ENCODE assay signal across 9 cellular contexts in genomic region chr1:214658785-214659184, GRCh38. TPM values are rescaled to one million over a fixed set of nuclear protein-coding genes. Genes with fewer than 3 reads are reported as not detected.
DNase-seq lines count a peak whose midpoint lies in the region; ATAC-seq and TF ChIP-seq lines count a peak whose summit lies in the region.
"Had no signal": no experiment of that assay in that cellular context is flagged by ENCODE, and none has a peak within 500 bp of the region (broad histone marks: within the 10 kb centered on the region; RNA-seq: fewer than 3 reads in every experiment).

No MANE protein-coding gene starts in this region.

- intact Hi-C loops in thyroid gland (cut with DNase I): loop anchor here (10.0 kb wide), 2 partner anchors 486 to 866 kb away; no protein-coding TSS in a partner anchor

- no peaks in the 10 kb centered on the region for H3K27me3 Mint-ChIP-seq in T-helper 17 cell
- H3K27me3 Mint-ChIP-seq: activated naive CD8-positive, alpha-beta T cell treated with anti-CD3 and anti-CD28 coated beads, Interleukin-2, amount 10 ng/mL, durations not matched to agents 7 days and 5 days had no signal

- WGBS in thyroid gland, 2 donors: 73 to 79% methylated on average over 9 of the region's 9 CpGs

- H3K4me1 ChIP-seq in thyroid gland: no peaks in the 10 kb centered on the region

- peaks cover 7% of the 10 kb centered on the region for H3K4me1 Mint-ChIP-seq in T-helper 17 cell
- H3K4me1 Mint-ChIP-seq: activated naive CD8-positive, alpha-beta T cell treated with anti-CD3 and anti-CD28 coated beads, Interleukin-2, amount 10 ng/mL, durations not matched to agents 7 days and 5 days had no signal

- no peaks in the 10 kb centered on the region for H3K27me3 ChIP-seq in thyroid gland

- DNase-seq in SIG-M5 treated with dmso at 0.1 percent for 504 hours (lab: John Stamatoyannopoulos, UW; ENCODE audit: unreplicated experiment): peak; percentile 46
- no peak for DNase-seq in SIG-M5 (lab: John Stamatoyannopoulos, UW)
- DNase-seq in T-helper 17 cell: no peak
- DNase-seq in glomerular visceral epithelial cell (ENCODE audit: extremely low spot score): peak; percentile 18
- DNase-seq in thyroid gland: peak; percentile 26 to 30
- no peak for DNase-seq in NCI-H1930 (lab: John Stamatoyannopoulos, UW)
- DNase-seq: activated naive CD8-positive, alpha-beta T cell treated with anti-CD3 and anti-CD28 coated beads, Interleukin-2, amount 10 ng/mL, durations not matched to agents 7 days and 5 days had no signal

- peak overlapping the region; percentile 63 for H3K27ac Mint-ChIP-seq in T-helper 17 cell
- H3K27ac Mint-ChIP-seq: activated naive CD8-positive, alpha-beta T cell treated with anti-CD3 and anti-CD28 coated beads, Interleukin-2, amount 10 ng/mL, durations not matched to agents 7 days and 5 days had no signal

- no peak for TF ChIP-seq POLR2A in thyroid gland (IDR thresholded peaks at IDR 0.05)

- no peak overlapping the region for H3K27ac ChIP-seq in thyroid gland

- ATAC-seq in T-helper 17 cell: no peak
- ATAC-seq in HG03521 (IDR thresholded peaks at IDR 0.05; ENCODE audit: unreplicated experiment): no peak
- ATAC-seq in HG02885 (IDR thresholded peaks at IDR 0.05; ENCODE audit: poor library complexity, unreplicated experiment): no peak

- H3K4me3 Mint-ChIP-seq in T-helper 17 cell: no peak overlapping the region
- H3K4me3 Mint-ChIP-seq: activated naive CD8-positive, alpha-beta T cell treated with anti-CD3 and anti-CD28 coated beads, Interleukin-2, amount 10 ng/mL, durations not matched to agents 7 days and 5 days had no signal

- no peaks in the 10 kb centered on the region for H3K9me3 ChIP-seq in T-helper 17 cell (ENCODE audit: control insufficient read depth, low read length, poor library complexity, severe bottlenecking)
- H3K9me3 ChIP-seq in thyroid gland: no peaks in the 10 kb centered on the region

- peak in 4 of 6 experiments; percentile 30 to 62 (median 50) for TF ChIP-seq CTCF in thyroid gland (IDR thresholded peaks at IDR 0.05)

- no peaks in the 10 kb centered on the region for H3K36me3 Mint-ChIP-seq in T-helper 17 cell (ENCODE audit: low read depth)

- H3K4me3 ChIP-seq in thyroid gland (replicated peaks in 1 of 3): no peak overlapping the region

- no peaks in the 10 kb centered on the region for H3K36me3 ChIP-seq in thyroid gland

RNA-seq across cellular contexts. Expression of gene CENPF, which starts 55.8 kb away (rescaled TPM):
- total RNA-seq in T-helper 17 cell (1 to 10 TPM; 2.0 to 3.2 TPM), thyroid gland (1 to 10 TPM in 1 of 4 donors, under 1 TPM in 3; 0.27 to 1.0 (median 0.55) TPM)

Comparison
In these comparisons a context has a peak if more than half of its experiments do, and no peak if none do; other contexts are left out.
1. DNase-seq: peak in SIG-M5 treated with dmso at 0.1 percent for 504 hours (single experiment), glomerular visceral epithelial cell (single experiment) and thyroid gland (2 of 2); none in SIG-M5 (single experiment), T-helper 17 cell (0 of 3) and NCI-H1930 (0 of 2).